ENCODE assay signal across 8 cellular contexts in genomic region chr17:15828727-15829314, GRCh38.
A peak's percentile ranks its signal among the peaks of the same experiment; 100 is the strongest.
DNase-seq lines count a peak whose midpoint lies in the region; ATAC-seq, FAIRE-seq and TF ChIP-seq lines count a peak whose summit lies in the region.
"Not testable (repeated sequence)": the region's sequence is repeated elsewhere in the genome, so short reads cannot be mapped to it uniquely, and the experiment has no call there.

No MANE protein-coding gene starts in this region.

- intact Hi-C loops in K562 (cut with micrococcal nuclease) = loop anchor here (1.0 to 5.0 kb wide), 2 partner anchors 113 to 169 kb away; no protein-coding TSS in a partner anchor
- intact Hi-C loops in testis (cut with DNase I; ENCODE audit: low total_unique reads) = not testable (repeated sequence)

- H3K27me3 Mint-ChIP-seq in progenitor cell of endocrine pancreas = not testable (repeated sequence)

- in situ Hi-C loops in K562 (cut with MboI) = not testable (repeated sequence)

- not testable (repeated sequence) for H4K20me1 ChIP-seq in K562 (replicated peaks; ENCODE audit: control insufficient read depth, insufficient read depth, low read length)

- not testable (repeated sequence) for H3K36me3 ChIP-seq in K562 (ENCODE audit: control insufficient read depth, insufficient read depth, low read length); right atrium auricular region; testis (ENCODE audit: low read depth, missing control alignments)

- not testable (repeated sequence) for H3K4me1 ChIP-seq in K562 (replicated peaks in 1 of 2; ENCODE audit: control insufficient read depth in 2 of 2, insufficient read depth in 2 of 2, low read length in 2 of 2); right atrium auricular region; testis

- WGBS in K562 (ENCODE audit: insufficient coverage, low coverage, missing lambda C conversion rate) = 11% methylated on average over 7 of the region's 10 CpGs
- WGBS in testis, 2 donors = 20 to 27% methylated on average over 5 to 10 of the region's 10 CpGs

- H3K27me3 ChIP-seq in K562 (ENCODE audit: control insufficient read depth in 2 of 2, insufficient read depth in 2 of 2, low read length in 2 of 2); right atrium auricular region; testis: not testable (repeated sequence)

- peak; percentile 89 to 93 for TF ChIP-seq RAD21 in K562 (CRISPR knock-in tag; conservative IDR thresholded peaks at IDR 0.05 in 1 of 2, IDR thresholded peaks at IDR 0.05 in 1 of 2)

- not testable (repeated sequence) for H3K9ac ChIP-seq in K562 (ENCODE audit: insufficient read depth in 1 of 2, low read depth in 2 of 2, low read length in 2 of 2)

- not testable (repeated sequence) for H3K79me2 ChIP-seq in K562 (ENCODE audit: control insufficient read depth, insufficient read depth, low read length)

- H3K36me3 Mint-ChIP-seq in progenitor cell of endocrine pancreas (ENCODE audit: insufficient read depth) = not testable (repeated sequence)

- not testable (repeated sequence) for TF ChIP-seq POLR2A in K562 (conservative IDR thresholded peaks at IDR 0.05); testis (IDR thresholded peaks at IDR 0.05)

- H3K4me3 Mint-ChIP-seq in progenitor cell of endocrine pancreas (ENCODE audit: low read depth) = not testable (repeated sequence)

- DNase-seq in GM04503 (ENCODE audit: low read depth) (peak; percentile 8), NCI-H748 (lab: John Stamatoyannopoulos, UW; ENCODE audit: unreplicated experiment) (peak; percentile 77), K562 (ENCODE audit: extremely low read depth in 1 of 4, low spot score in 3 of 4) (peak; percentile 7 to 71 (median 10)), right atrium auricular region (ENCODE audit: low spot score) (peak; percentile 75), progenitor cell of endocrine pancreas (ENCODE audit: low spot score, unreplicated experiment) (peak; percentile 72), testis (peak; percentile 89)
- peak; percentile 26 to 58 (median 38) for DNase-seq in activated CD4-positive, CD25-positive, alpha-beta regulatory T cell (lab: John Stamatoyannopoulos, UW)

- H3K27ac Mint-ChIP-seq in progenitor cell of endocrine pancreas = peak overlapping the region; percentile 84

- H2AFZ ChIP-seq in K562 (ENCODE audit: low read depth, low read length) = not testable (repeated sequence)

- not testable (repeated sequence) for H3K9me1 ChIP-seq in K562 (ENCODE audit: control insufficient read depth, insufficient read depth, low read length)

- TF ChIP-seq CTCF in K562 (IDR thresholded peaks at IDR 0.05 in 2 of 3, conservative IDR thresholded peaks at IDR 0.05 in 1 of 3; ENCODE audit: insufficient read depth in 2 of 3, low read depth in 1 of 3, low read length in 3 of 3) (peak; percentile 69 to 87 (median 72)), right atrium auricular region (IDR thresholded peaks at IDR 0.05) (peak; percentile 68 to 88), progenitor cell of endocrine pancreas (IDR thresholded peaks at IDR 0.05; ENCODE audit: unreplicated experiment) (peak; percentile 83), testis (IDR thresholded peaks at IDR 0.05) (peak; percentile 74 to 79 (median 75))

- BruUV-seq in K562 (replicated peaks; lab: Mats Ljungman, UMichigan) = not testable (repeated sequence)

- not testable (repeated sequence) for H3K9me3 Mint-ChIP-seq in progenitor cell of endocrine pancreas (ENCODE audit: low read depth)

- FAIRE-seq in K562 (lab: Jason Lieb, UNC) = peak; percentile 94

- not testable (repeated sequence) for H3K27ac ChIP-seq in K562 (ENCODE audit: extremely low read depth, low read depth, low read length); right atrium auricular region; testis

- not testable (repeated sequence) for H3K4me2 ChIP-seq in K562 (ENCODE audit: insufficient read depth, low read length)

- CTCF ChIA-PET in K562 (lab: Yijun Ruan, JAX; ENCODE audit: low intra/inter-chr PET ratio) = interaction anchor here (1.5 to 1.7 kb wide), 3 partner anchors 115 to 170 kb away, joined by 3 to 12 read pairs (median 5); partner anchors contain the start of genes TTC19 and ZSWIM7

- H3K4me1 Mint-ChIP-seq in progenitor cell of endocrine pancreas (ENCODE audit: low read depth) = peaks cover 12% of the 10 kb centered on the region

- H3K4me3 ChIP-seq in K562, right atrium auricular region, testis: not testable (repeated sequence)

- TF ChIP-seq EP300 in K562 (IDR thresholded peaks at IDR 0.05; ENCODE audit: low read length) = not testable (repeated sequence)

- POLR2A ChIA-PET in K562 (lab: Yijun Ruan, JAX) = not testable (repeated sequence)

- peak; percentile 27 for ATAC-seq in HG03565 (IDR thresholded peaks at IDR 0.05; ENCODE audit: unreplicated experiment)
- ATAC-seq in K562 = peak; percentile 99

- H3K9me3 ChIP-seq in K562 (replicated peaks; ENCODE audit: control insufficient read depth, insufficient read depth, low read depth, low read length); right atrium auricular region; testis: not testable (repeated sequence)

TF ChIP-seq in K562, 482 proteins besides CTCF, POLR2A, EP300 and RAD21:
- TF ChIP-seq JUND (IDR thresholded peaks at IDR 0.05; ENCODE audit: borderline replicate concordance, low read depth, low read length) (0 out of 2 replicates have a peak, but pooled peaks have one; percentile 6), SMC3 (conservative IDR thresholded peaks at IDR 0.05; ENCODE audit: insufficient read depth, low read depth, low read length) (peak; percentile 69), CREM (IDR thresholded peaks at IDR 0.05; ENCODE audit: low read depth) (0 out of 2 replicates have a peak, but pooled peaks have one; percentile 4), RB1 (IDR thresholded peaks at IDR 0.05; ENCODE audit: low read depth) (peak; percentile 38; the same call in 1 of the 2 replicates), CC2D1A (IDR thresholded peaks at IDR 0.05) (0 out of 2 replicates have a peak, but pooled peaks have one; percentile 25), NFIC (IDR thresholded peaks at IDR 0.05) (peak; percentile 86), YY1 (IDR thresholded peaks at IDR 0.05; ENCODE audit: borderline replicate concordance in 1 of 3, control insufficient read depth in 1 of 3, extremely low read depth in 1 of 3, insufficient read depth in 3 of 3, insufficient read length in 1 of 3, insufficient replicate concordance in 2 of 3, low read depth in 1 of 3, low read length in 2 of 3) (peak in 2 of 3 experiments; percentile 39 to 41), HCFC1 (IDR thresholded peaks at IDR 0.05; ENCODE audit: low read depth, low read length) (0 out of 2 replicates have a peak, but pooled peaks have one; percentile 20), DEAF1 (CRISPR knock-in tag; IDR thresholded peaks at IDR 0.05) (peak; percentile 84), STAG1 (CRISPR knock-in tag; IDR thresholded peaks at IDR 0.05; ENCODE audit: borderline replicate concordance) (peak; percentile 79; the same call in 1 of the 2 replicates)
- TF ChIP-seq JUND (tag; IDR thresholded peaks at IDR 0.05; ENCODE audit: borderline replicate concordance, low read depth, low read length) = not testable (repeated sequence)
- TF ChIP-seq, protein P1, sequence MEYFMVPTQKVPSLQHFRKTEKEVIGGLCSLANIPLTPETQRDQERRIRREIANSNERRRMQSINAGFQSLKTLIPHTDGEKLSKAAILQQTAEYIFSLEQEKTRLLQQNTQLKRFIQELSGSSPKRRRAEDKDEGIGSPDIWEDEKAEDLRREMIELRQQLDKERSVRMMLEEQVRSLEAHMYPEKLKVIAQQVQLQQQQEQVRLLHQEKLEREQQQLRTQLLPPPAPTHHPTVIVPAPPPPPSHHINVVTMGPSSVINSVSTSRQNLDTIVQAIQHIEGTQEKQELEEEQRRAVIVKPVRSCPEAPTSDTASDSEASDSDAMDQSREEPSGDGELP (CRISPR knock-in tag; IDR thresholded peaks at IDR 0.05; ENCODE audit: borderline replicate concordance) = peak; percentile 74; the same call in 1 of the 2 replicates

Comparison
In these comparisons a context has a peak if more than half of its experiments do, and no peak if none do; other contexts are left out.
1. DNase-seq: peak in every context shown above with its lines; median percentile 89 in testis; 77 in NCI-H748; 75 in right atrium auricular region; 72 in progenitor cell of endocrine pancreas; 38 in activated CD4-positive, CD25-positive, alpha-beta regulatory T cell; 10 in K562; 8 in GM04503.